ENCODE assay signal across 15 cellular contexts in genomic region chr2:88614497-88615157, GRCh38. TPM values are rescaled to one million over a fixed set of nuclear protein-coding genes. Genes with fewer than 3 reads are reported as not detected.
A peak's percentile ranks its signal among the peaks of the same experiment; 100 is the strongest.
DNase-seq lines count a peak whose midpoint lies in the region; ATAC-seq, FAIRE-seq and TF ChIP-seq lines count a peak whose summit lies in the region.
"Had no signal": no experiment of that assay in that cellular context is flagged by ENCODE, and none has a peak within 500 bp of the region (broad histone marks: within the 10 kb centered on the region; RNA-seq: fewer than 3 reads in every experiment).

No MANE protein-coding gene starts in this region.

- H3K4me3 ChIP-seq in DOHH2 (ENCODE audit: low read length) = peak overlapping the region; percentile 44
- no peak overlapping the region for H3K4me3 ChIP-seq in esophagus muscularis mucosa
- H3K4me3 ChIP-seq: adrenal gland had no signal

- H3K4me1 ChIP-seq in DOHH2 (ENCODE audit: control insufficient read depth, low read length) (peaks cover 100% of the 10 kb centered on the region), esophagus muscularis mucosa (peaks cover 5 to 26% (median 11%) of the 10 kb centered on the region in 4 donors)

- H3K79me2 ChIP-seq in DOHH2 (ENCODE audit: control insufficient read depth, low read length) = peaks cover 100% of the 10 kb centered on the region

- peak overlapping the region; percentile 87 for H3K4me2 ChIP-seq in DOHH2 (ENCODE audit: low read length)

- H3K27me3 ChIP-seq in DOHH2 (ENCODE audit: control insufficient read depth, low read length) (no peaks in the 10 kb centered on the region), esophagus muscularis mucosa (no peaks in the 10 kb centered on the region)
- H3K27me3 ChIP-seq: adrenal gland had no signal

- peak overlapping the region; percentile 96 for H3K27ac ChIP-seq in DOHH2 (ENCODE audit: low read depth, low read length)
- no peak overlapping the region for H3K27ac ChIP-seq in esophagus muscularis mucosa (replicated peaks in 1 of 4)
- H3K27ac ChIP-seq: epithelial cell of prostate, parathyroid adenoma had no signal

- TF ChIP-seq EP300 in esophagus muscularis mucosa (IDR thresholded peaks at IDR 0.05) = no peak

- H3K36me3 ChIP-seq in DOHH2 (ENCODE audit: control insufficient read depth, low read length) (peaks cover 85% of the 10 kb centered on the region), esophagus muscularis mucosa (peaks cover 0 to 13% (median 0%) of the 10 kb centered on the region in 4 donors)
- H3K36me3 ChIP-seq: adrenal gland had no signal

- WGBS in esophagus muscularis mucosa = 90% methylated on average over 3 of the region's 3 CpGs

- intact Hi-C loops in esophagus muscularis mucosa (cut with DNase I) = no loop called here

- FAIRE-seq in GM19239 (lab: Jason Lieb, UNC) = peak; percentile 89
- FAIRE-seq: kidney had no signal

- no peaks in the 10 kb centered on the region for H3K9me2 ChIP-seq in DOHH2 (replicated peaks; ENCODE audit: control insufficient read depth, low read length)

- H4K20me1 ChIP-seq in DOHH2 (ENCODE audit: control insufficient read depth, insufficient read depth, low read depth, low read length) = 0 out of 2 replicates have a peak, but pooled peaks cover 3% of the 10 kb centered on the region

- H3F3A ChIP-seq in DOHH2 (ENCODE audit: control insufficient read depth, insufficient read depth) = peaks cover 28% of the 10 kb centered on the region

- H3K9me3 ChIP-seq in DOHH2 (ENCODE audit: control insufficient read depth, insufficient read depth, low read length) (no peaks in the 10 kb centered on the region), esophagus muscularis mucosa (no peaks in the 10 kb centered on the region)
- H3K9me3 ChIP-seq: adrenal gland had no signal

- no peak for TF ChIP-seq POLR2A in esophagus muscularis mucosa (IDR thresholded peaks at IDR 0.05; ENCODE audit: low read depth)

- in situ Hi-C loops in GM13977 (cut with MboI; ENCODE audit: low pct_unique_long_range_greater_than_20kb, low sequenced_read_pairs, unreplicated experiment) = no loop called here

- DNase-seq in GM19239 (ENCODE audit: insufficient read length, low spot score) = no peak
- no peak for DNase-seq in NCI-H128 (lab: John Stamatoyannopoulos, UW; ENCODE audit: unreplicated experiment)
- DNase-seq in activated CD8-positive, alpha-beta memory T cell treated with anti-CD3 and anti-CD28 coated beads for 24 hours = no peak
- DNase-seq in GM13977 (ENCODE audit: low spot score) = no peak
- no peak for DNase-seq in esophagus muscularis mucosa (ENCODE audit: extremely low spot score)
- DNase-seq: activated CD4-positive, alpha-beta T cell treated with anti-CD3 and anti-CD28 coated beads for 1 hour; adrenal gland; KG1; kidney; PC-3 had no signal

- TF ChIP-seq CTCF in DOHH2 (IDR thresholded peaks at IDR 0.05; ENCODE audit: low read depth, low read length, poor library complexity, severe bottlenecking) (no peak), GM13977 (IDR thresholded peaks at IDR 0.05; ENCODE audit: extremely low read depth, insufficient read depth, missing control alignments) (no peak), esophagus muscularis mucosa (IDR thresholded peaks at IDR 0.05) (no peak)

- ATAC-seq in HG02852 (IDR thresholded peaks at IDR 0.05; ENCODE audit: unreplicated experiment) (peak; percentile 84), HG03575 (IDR thresholded peaks at IDR 0.05; ENCODE audit: extremely low read depth, insufficient number of reproducible peaks, low FRiP score, unreplicated experiment) (peak; percentile 68)
- ATAC-seq: PC-3 had no signal

RNA-seq across cellular contexts. Expression of gene EIF2AK3, which starts 12.6 kb away (rescaled TPM):
- total RNA-seq in esophagus muscularis mucosa = 10 to 100 TPM in 2 of 4 donors, 1 to 10 TPM in 2; 7.9 to 11.9 (median 10.0) TPM
